Comparison of ENCODE assay signal across 8 cellular contexts in the genomic region with DNA sequence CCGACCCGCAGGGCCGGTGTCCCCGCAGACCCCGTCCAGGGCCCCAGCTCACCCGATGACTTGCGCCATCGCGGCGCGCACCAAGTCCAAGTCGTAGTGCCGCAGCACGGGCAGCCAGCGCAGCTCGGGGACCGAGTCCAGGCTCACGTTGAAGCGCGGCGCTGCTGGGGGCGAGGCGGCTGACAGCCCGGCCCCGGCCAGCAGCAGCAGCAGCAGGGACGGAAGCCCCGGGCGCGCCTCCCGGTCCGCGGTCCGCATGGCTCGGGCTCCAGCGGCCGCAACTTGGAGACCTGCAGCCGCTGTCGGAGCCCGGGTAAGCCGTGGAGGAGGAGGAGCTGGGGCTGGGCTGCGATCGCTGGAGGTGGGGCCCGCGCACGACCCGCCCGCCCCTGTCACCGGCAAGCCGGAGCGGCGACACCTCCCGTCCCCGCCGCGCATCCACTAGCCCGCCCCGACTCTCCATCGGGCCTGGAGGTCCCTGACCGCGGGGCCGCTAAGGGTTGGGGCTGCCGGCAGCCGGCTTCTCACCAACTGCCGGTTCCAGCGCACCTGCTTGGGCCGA. TPM values are rescaled to one million over a fixed set of nuclear protein-coding genes. Genes with fewer than 3 reads are reported as not detected.
DNase-seq lines count a peak whose midpoint lies in the region; ATAC-seq and TF ChIP-seq lines count a peak whose summit lies in the region.

NAAA (minus strand) TSS at position 322 of the 562 bp plus-strand sequence; CDS start at position 258, 64 bp downstream.

- peak within 1 kb of the TSS; percentile 67 for H2AFZ ChIP-seq in neuron (ENCODE audit: low read depth, low read length)

- 0 out of 2 replicates have a peak, but pooled peaks cover 3% of the 10 kb centered on the region for H3K4me1 ChIP-seq in Caco-2
- peaks cover 10% of the 10 kb centered on the region for H3K4me1 ChIP-seq in neuron (ENCODE audit: insufficient read depth, low read length)
- H3K4me1 ChIP-seq in subcutaneous abdominal adipose tissue (ENCODE audit: control insufficient read depth in 5 of 5, insufficient read depth in 5 of 5, low read length in 5 of 5), result peaks cover 0 to 18% (median 8%) of the 10 kb centered on the region in 5 donors

- CTCF ChIA-PET in Caco-2 (lab: Charles Lee), result interaction anchor here (0.6 to 2.7 kb wide), 4 partner anchors 24 to 45 kb away, joined by 3 to 24 read pairs (median 4); no protein-coding TSS in a partner anchor
- CTCF ChIA-PET in RWPE1 (lab: Yijun Ruan, JAX), result interaction anchor here (0.6 to 3.3 kb wide), 5 partner anchors 25 to 173 kb away, joined by 3 to 11 read pairs (median 3); no protein-coding TSS in a partner anchor

- peak within 1 kb of the TSS; percentile 94 for H3K4me3 Mint-ChIP-seq in Caco-2 (ENCODE audit: unreplicated experiment)

- no peaks in the 10 kb centered on the region for H3K36me3 ChIP-seq in Caco-2 (ENCODE audit: control insufficient read depth, insufficient read depth, low read length)
- no peaks in the 10 kb centered on the region for H3K36me3 ChIP-seq in neuron (ENCODE audit: insufficient read depth, low read length)
- H3K36me3 ChIP-seq in subcutaneous abdominal adipose tissue (ENCODE audit: control insufficient read depth in 5 of 5, insufficient read depth in 5 of 5, low read length in 5 of 5), result peaks cover 0 to 10% (median 2%) of the 10 kb centered on the region in 5 donors

- intact Hi-C loops in Caco-2 (cut with micrococcal nuclease; ENCODE audit: unreplicated experiment), result loop anchor here (1.0 to 5.0 kb wide), 2 partner anchors 24 to 43 kb away; no protein-coding TSS in a partner anchor

- H3K27me3 Mint-ChIP-seq in Caco-2 (ENCODE audit: insufficient read depth, unreplicated experiment), result no peaks in the 10 kb centered on the region

- peaks cover 10% of the 10 kb centered on the region for H3K36me3 Mint-ChIP-seq in Caco-2 (ENCODE audit: insufficient read depth, unreplicated experiment)

- peak within 1 kb of the TSS in 4 of 5 donors; percentile 68 to 77 (median 71) for H3K9ac ChIP-seq in subcutaneous abdominal adipose tissue (ENCODE audit: low read length in 5 of 5)

- peak; percentile 72 to 84 for DNase-seq in Caco-2
- DNase-seq in HK-2 (ENCODE audit: unreplicated experiment), result peak; percentile 81
- DNase-seq in RWPE1 (ENCODE audit: low spot score), result peak; percentile 68
- peak; percentile 93 for DNase-seq in activated effector memory CD4-positive, alpha-beta T cell treated with anti-CD3 and anti-CD28 coated beads, Interleukin-2, amount 50 U/mL, for 16 hours
- DNase-seq in fibroblast of villous mesenchyme (ENCODE audit: low read depth), result peak; percentile 48

- peak; percentile 59 for ATAC-seq in GM19452 (IDR thresholded peaks at IDR 0.05; ENCODE audit: unreplicated experiment)

- TF ChIP-seq CTCF in Caco-2 (IDR thresholded peaks at IDR 0.05; ENCODE audit: insufficient read depth in 1 of 2, low read depth in 1 of 2, low read length in 1 of 2, severe bottlenecking in 1 of 2, unreplicated experiment in 1 of 2) (peak in 1 of 2 experiments; percentile 6), RWPE1 (conservative IDR thresholded peaks at IDR 0.05; ENCODE audit: low read depth) (peak; percentile 62), fibroblast of villous mesenchyme (IDR thresholded peaks at IDR 0.05; ENCODE audit: insufficient read depth, low read depth, low read length) (no peak)

- H3K27ac ChIP-seq in RWPE1 (peak within 1 kb of the TSS; percentile 75), subcutaneous abdominal adipose tissue (ENCODE audit: low read depth, low read length) (peak within 1 kb of the TSS; percentile 58)

- H3K4me1 Mint-ChIP-seq in Caco-2 (ENCODE audit: low read depth, unreplicated experiment), result no peaks in the 10 kb centered on the region

- no peaks in the 10 kb centered on the region for H3K9me3 Mint-ChIP-seq in Caco-2 (ENCODE audit: unreplicated experiment)

- H3K27me3 ChIP-seq in Caco-2 (replicated peaks; ENCODE audit: control insufficient read depth, insufficient read depth, low read length), result no peaks in the 10 kb centered on the region
- no peaks in the 10 kb centered on the region for H3K27me3 ChIP-seq in neuron (ENCODE audit: insufficient read depth, low read length)
- H3K27me3 ChIP-seq in subcutaneous abdominal adipose tissue (ENCODE audit: control insufficient read depth in 5 of 5, insufficient read depth in 4 of 5, low read length in 5 of 5), result no peaks in the 10 kb centered on the region

- peak within 1 kb of the TSS; percentile 77 for H3K27ac Mint-ChIP-seq in Caco-2 (ENCODE audit: unreplicated experiment)

- BruUV-seq in Caco-2 (replicated peaks; lab: Mats Ljungman, UMichigan), result no TSS peak

- POLR2A ChIA-PET in Caco-2 (lab: Charles Lee), result interaction anchor here (0.6 to 0.9 kb wide), 2 partner anchors 146 to 428 kb away, joined by 3 read pairs; no protein-coding TSS in a partner anchor
- POLR2A ChIA-PET in RWPE1 (lab: Yijun Ruan, JAX; ENCODE audit: low non-redundant PET), result interaction anchor here (0.5 to 0.6 kb wide), 2 partner anchors 23 to 90 kb away, joined by 3 to 12 read pairs; no protein-coding TSS in a partner anchor

- H3K9me3 ChIP-seq in Caco-2 (no peaks in the 10 kb centered on the region), neuron (ENCODE audit: low read length) (no peaks in the 10 kb centered on the region), subcutaneous abdominal adipose tissue (ENCODE audit: control insufficient read depth in 5 of 5, low read length in 5 of 5) (no peaks in the 10 kb centered on the region)

- H3K4me3 ChIP-seq in Caco-2 (ENCODE audit: low read depth, low read length), result peak within 1 kb of the TSS; percentile 45
- H3K4me3 ChIP-seq in fibroblast of villous mesenchyme (ENCODE audit: low read depth, low read length), result peak within 1 kb of the TSS; percentile 82
- H3K4me3 ChIP-seq in neuron (ENCODE audit: low read length), result peak within 1 kb of the TSS; percentile 68
- peak within 1 kb of the TSS; percentile 72 to 96 (median 92) for H3K4me3 ChIP-seq in subcutaneous abdominal adipose tissue (ENCODE audit: low read depth in 1 of 5, low read length in 5 of 5)

RNA-seq across cellular contexts. Expression of gene NAAA, which starts in this region (rescaled TPM):
- 11.2 and 11.8 TPM in 2 replicates for total RNA-seq in Caco-2 (2022)
- 23.5 and 54.8 TPM in 2 replicates for total RNA-seq in fibroblast of villous mesenchyme

Comparison
In these comparisons a context has a peak if more than half of its experiments do, and no peak if none do; other contexts are left out.
1. Peak in every context shown above with its lines: DNase-seq, ATAC-seq, H3K4me3 ChIP-seq and H3K27ac ChIP-seq.